ENCODE assay signal across 11 cellular contexts in the genomic region with DNA sequence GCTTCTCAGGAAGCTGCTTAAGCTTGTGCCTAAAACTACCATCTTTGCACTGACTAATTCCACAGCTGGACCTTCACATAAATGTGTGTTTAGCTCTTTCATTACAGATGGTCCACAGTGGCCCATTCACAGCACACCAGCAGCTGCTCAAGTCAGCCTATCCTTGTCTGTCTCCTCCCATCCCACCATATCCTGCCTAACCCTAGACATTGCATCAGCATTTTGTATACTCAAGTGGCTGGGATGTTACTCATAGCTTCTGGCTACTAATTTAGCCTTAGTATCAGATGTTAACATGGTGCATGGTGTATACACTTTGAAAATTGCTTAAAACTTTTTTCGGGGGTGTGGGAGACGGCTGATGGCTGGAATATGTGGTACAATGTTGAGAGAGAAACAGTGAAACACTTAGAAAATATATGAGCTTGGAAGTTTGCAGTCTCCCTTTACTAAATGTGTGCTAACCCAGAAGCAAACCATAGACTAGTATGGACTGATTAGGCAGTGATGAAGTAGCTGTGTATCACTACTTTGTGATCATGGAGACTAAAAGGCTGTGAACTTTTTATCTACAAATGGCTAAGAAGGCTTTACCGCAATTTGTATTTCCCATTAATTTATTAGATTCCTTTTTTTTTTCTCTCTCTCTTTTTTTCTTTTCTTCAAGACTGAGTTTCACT.
DNase-seq lines count a peak whose midpoint lies in the region; TF ChIP-seq lines count a peak whose summit lies in the region.
"Had no signal": no experiment of that assay in that cellular context is flagged by ENCODE, and none has a peak within 500 bp of the region (broad histone marks: within the 10 kb centered on the region; RNA-seq: fewer than 3 reads in every experiment).

No MANE protein-coding gene starts in this region.

- no TSS peak for BruUV-seq in A673 (replicated peaks; lab: Mats Ljungman, UMichigan)

- H3K27ac ChIP-seq in A673 (ENCODE audit: low read depth, low read length, poor library complexity, severe bottlenecking) = no peak overlapping the region

- POLR2A ChIA-PET in A673 (lab: Charles Lee; ENCODE audit: low non-redundant PET) = no interaction called here

- no peak overlapping the region for H3K27ac Mint-ChIP-seq in activated CD4-positive, alpha-beta T cell treated with anti-CD3 and anti-CD28 coated beads, Interleukin-2, amount 10 ng/mL, durations not matched to agents 24 days and 14 days
- no peak overlapping the region for H3K27ac Mint-ChIP-seq in activated T-helper 1 cell treated with anti-CD3 and anti-CD28 coated beads, Interleukin-12 subunit alpha, Interleukin-12 subunit beta, Interleukin-2, Interleukin-4 antibody, amounts not matched to agents 30 ng/mL and 10 ng/mL and 1 ng/mL, durations not matched to agents 14 hours and 24 hours and 36 hours
- H3K27ac Mint-ChIP-seq: activated T-cell treated with anti-CD3 and anti-CD28 coated beads, Interleukin-2, amount 50 U/mL, for 72 hours had no signal

- H3K27me3 Mint-ChIP-seq in activated CD4-positive, alpha-beta T cell treated with anti-CD3 and anti-CD28 coated beads, Interleukin-2, amount 10 ng/mL, durations not matched to agents 24 days and 14 days = no peaks in the 10 kb centered on the region
- H3K27me3 Mint-ChIP-seq in activated T-helper 1 cell treated with anti-CD3 and anti-CD28 coated beads, Interleukin-12 subunit alpha, Interleukin-12 subunit beta, Interleukin-2, Interleukin-4 antibody, amounts not matched to agents 30 ng/mL and 10 ng/mL and 1 ng/mL, durations not matched to agents 14 hours and 24 hours and 36 hours (ENCODE audit: insufficient read depth) = no peaks in the 10 kb centered on the region

- DNase-seq in A673 (ENCODE audit: low spot score) = peak; percentile 25
- peak; percentile 75 for DNase-seq in GM04504 (ENCODE audit: low read depth)
- peak; percentile 45 for DNase-seq in SW480 (ENCODE audit: low spot score)
- DNase-seq in foreskin melanocyte = peak; percentile 60
- no peak for DNase-seq in BE2C
- DNase-seq in activated CD4-positive, alpha-beta T cell treated with anti-CD3 and anti-CD28 coated beads, Interleukin-2, amount 10 ng/mL, durations not matched to agents 24 days and 14 days = no peak
- DNase-seq in activated T-helper 1 cell treated with anti-CD3 and anti-CD28 coated beads, Interleukin-12 subunit alpha, Interleukin-12 subunit beta, Interleukin-2, Interleukin-4 antibody, amounts not matched to agents 30 ng/mL and 10 ng/mL and 1 ng/mL, durations not matched to agents 14 hours and 24 hours and 36 hours (ENCODE audit: low spot score) = no peak
- DNase-seq in activated CD4-positive, alpha-beta T cell treated with anti-CD3 and anti-CD28 coated beads, Interleukin-2, amount 50 U/mL, for 1 hour = no peak
- DNase-seq: activated T-cell treated with anti-CD3 and anti-CD28 coated beads, Interleukin-2, amount 50 U/mL, for 72 hours; NCI-H1694 treated with DMSO at 0.1 percent for 48 hours; stimulated activated CD4-positive, alpha-beta T cell treated with anti-CD3 and anti-CD28 coated beads, Interleukin-4, amount 100 ng/mL, for 4 hours had no signal

- H3K27me3 ChIP-seq in A673 (replicated peaks; ENCODE audit: insufficient read depth, low read depth, low read length, poor library complexity) = no peaks in the 10 kb centered on the region
- H3K27me3 ChIP-seq in BE2C = no peaks in the 10 kb centered on the region

- H3K36me3 Mint-ChIP-seq in activated CD4-positive, alpha-beta T cell treated with anti-CD3 and anti-CD28 coated beads, Interleukin-2, amount 10 ng/mL, durations not matched to agents 24 days and 14 days (ENCODE audit: low read depth) = peaks cover 22% of the 10 kb centered on the region
- H3K36me3 Mint-ChIP-seq in activated T-helper 1 cell treated with anti-CD3 and anti-CD28 coated beads, Interleukin-12 subunit alpha, Interleukin-12 subunit beta, Interleukin-2, Interleukin-4 antibody, amounts not matched to agents 30 ng/mL and 10 ng/mL and 1 ng/mL, durations not matched to agents 14 hours and 24 hours and 36 hours (ENCODE audit: low read depth) = peaks cover 6% of the 10 kb centered on the region

- CTCF ChIA-PET in A673 (lab: Charles Lee) = no interaction called here

- no peaks in the 10 kb centered on the region for H3K4me1 Mint-ChIP-seq in activated CD4-positive, alpha-beta T cell treated with anti-CD3 and anti-CD28 coated beads, Interleukin-2, amount 10 ng/mL, durations not matched to agents 24 days and 14 days
- no peaks in the 10 kb centered on the region for H3K4me1 Mint-ChIP-seq in activated T-helper 1 cell treated with anti-CD3 and anti-CD28 coated beads, Interleukin-12 subunit alpha, Interleukin-12 subunit beta, Interleukin-2, Interleukin-4 antibody, amounts not matched to agents 30 ng/mL and 10 ng/mL and 1 ng/mL, durations not matched to agents 14 hours and 24 hours and 36 hours (ENCODE audit: low read depth)

- H3K36me3 ChIP-seq in A673 (ENCODE audit: insufficient read depth, low read length, poor library complexity, severe bottlenecking) = no peaks in the 10 kb centered on the region
- H3K36me3 ChIP-seq in BE2C = peaks cover 17% of the 10 kb centered on the region

- no peaks in the 10 kb centered on the region for H3K4me1 ChIP-seq in A673 (ENCODE audit: insufficient read depth, low read length, poor library complexity, severe bottlenecking)
- no peaks in the 10 kb centered on the region for H3K4me1 ChIP-seq in BE2C

- no peak overlapping the region for H3K4me3 ChIP-seq in A673 (ENCODE audit: low read depth, low read length, poor library complexity, severe bottlenecking)
- no peak overlapping the region for H3K4me3 ChIP-seq in BE2C (ENCODE audit: low read depth, low read length)

- H3K9me3 Mint-ChIP-seq in activated CD4-positive, alpha-beta T cell treated with anti-CD3 and anti-CD28 coated beads, Interleukin-2, amount 10 ng/mL, durations not matched to agents 24 days and 14 days = no peaks in the 10 kb centered on the region
- no peaks in the 10 kb centered on the region for H3K9me3 Mint-ChIP-seq in activated T-helper 1 cell treated with anti-CD3 and anti-CD28 coated beads, Interleukin-12 subunit alpha, Interleukin-12 subunit beta, Interleukin-2, Interleukin-4 antibody, amounts not matched to agents 30 ng/mL and 10 ng/mL and 1 ng/mL, durations not matched to agents 14 hours and 24 hours and 36 hours
- H3K9me3 Mint-ChIP-seq: activated T-cell treated with anti-CD3 and anti-CD28 coated beads, Interleukin-2, amount 50 U/mL, for 72 hours had no signal

- no peak overlapping the region for H3K4me3 Mint-ChIP-seq in activated CD4-positive, alpha-beta T cell treated with anti-CD3 and anti-CD28 coated beads, Interleukin-2, amount 10 ng/mL, durations not matched to agents 24 days and 14 days
- no peak overlapping the region for H3K4me3 Mint-ChIP-seq in activated T-helper 1 cell treated with anti-CD3 and anti-CD28 coated beads, Interleukin-12 subunit alpha, Interleukin-12 subunit beta, Interleukin-2, Interleukin-4 antibody, amounts not matched to agents 30 ng/mL and 10 ng/mL and 1 ng/mL, durations not matched to agents 14 hours and 24 hours and 36 hours
- H3K4me3 Mint-ChIP-seq: activated T-cell treated with anti-CD3 and anti-CD28 coated beads, Interleukin-2, amount 50 U/mL, for 72 hours had no signal

- TF ChIP-seq CTCF in A673 (conservative IDR thresholded peaks at IDR 0.05; ENCODE audit: low read depth, low read length) (no peak), BE2C (IDR thresholded peaks at IDR 0.05; ENCODE audit: low read depth, low read length) (no peak)

- intact Hi-C loops in A673 (cut with micrococcal nuclease; ENCODE audit: unreplicated experiment) = no loop called here
- intact Hi-C loops in activated CD4-positive, alpha-beta T cell treated with anti-CD3 and anti-CD28 coated beads, Interleukin-2, amount 10 ng/mL, durations not matched to agents 24 days and 14 days (cut with micrococcal nuclease) = no loop called here
- intact Hi-C loops in activated T-helper 1 cell treated with anti-CD3 and anti-CD28 coated beads, Interleukin-12 subunit alpha, Interleukin-12 subunit beta, Interleukin-2, Interleukin-4 antibody, amounts not matched to agents 30 ng/mL and 10 ng/mL and 1 ng/mL, durations not matched to agents 14 hours and 24 hours and 36 hours (cut with micrococcal nuclease) = no loop called here

- H3K9me3 ChIP-seq in A673 (ENCODE audit: low read depth, low read length, poor library complexity, severe bottlenecking) (no peaks in the 10 kb centered on the region), BE2C (no peaks in the 10 kb centered on the region)

Comparison
In these comparisons a context has a peak if more than half of its experiments do, and no peak if none do; other contexts are left out.
1. DNase-seq: peak in A673 (single experiment), GM04504 (single experiment), SW480 (single experiment) and foreskin melanocyte (single experiment); none in BE2C (single experiment), activated CD4-positive, alpha-beta T cell treated with anti-CD3 and anti-CD28 coated beads, Interleukin-2, amount 10 ng/mL, durations not matched to agents 24 days and 14 days (single experiment), activated T-helper 1 cell treated with anti-CD3 and anti-CD28 coated beads, Interleukin-12 subunit alpha, Interleukin-12 subunit beta, Interleukin-2, Interleukin-4 antibody, amounts not matched to agents 30 ng/mL and 10 ng/mL and 1 ng/mL, durations not matched to agents 14 hours and 24 hours and 36 hours (single experiment) and activated CD4-positive, alpha-beta T cell treated with anti-CD3 and anti-CD28 coated beads, Interleukin-2, amount 50 U/mL, for 1 hour (single experiment).